Comparison of ENCODE assay signal across 10 cellular contexts in the genomic region with DNA sequence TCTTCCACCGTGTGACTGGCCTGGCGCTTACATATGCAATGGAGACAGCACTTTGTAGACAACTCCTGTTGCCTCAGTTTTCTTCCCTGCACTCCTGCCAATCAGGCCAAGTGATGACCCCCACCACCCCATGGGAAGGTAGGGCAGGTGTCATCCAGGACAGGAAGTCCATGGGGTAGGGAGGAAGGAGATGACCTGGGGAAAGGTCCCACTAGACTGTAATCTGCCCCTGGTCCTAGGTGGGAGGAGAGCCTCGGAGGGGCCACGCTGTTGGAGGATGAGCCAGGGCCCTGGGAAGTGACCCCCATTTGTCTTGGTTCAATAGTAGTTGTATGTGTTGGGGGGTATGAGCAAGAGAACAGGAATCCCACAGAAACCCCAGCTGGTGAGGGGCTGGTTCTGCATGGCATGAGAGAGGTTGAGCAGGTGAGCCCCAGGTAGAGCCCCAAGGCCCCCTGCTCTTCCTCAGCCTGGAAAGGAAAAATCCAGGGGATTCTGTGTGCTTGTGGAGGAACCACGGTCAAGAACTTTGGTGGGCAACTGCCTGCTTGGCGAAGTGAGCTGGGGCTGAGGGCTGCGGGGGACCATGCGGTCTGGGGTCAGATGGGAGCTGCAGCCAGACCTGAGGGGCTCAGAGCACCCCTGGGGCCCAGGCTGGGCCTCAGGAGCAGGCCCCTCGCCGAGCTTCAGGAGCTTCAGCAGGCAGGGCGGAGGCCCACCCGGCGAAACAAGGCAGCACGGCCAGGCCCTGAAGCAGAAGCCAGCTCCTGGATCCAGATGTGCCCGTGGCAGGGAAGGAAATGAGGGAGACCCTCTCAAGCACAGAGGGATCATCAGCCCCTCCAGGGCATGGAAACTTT.
"Had no signal": no experiment of that assay in that cellular context is flagged by ENCODE, and none has a peak within 500 bp of the region (broad histone marks: within the 10 kb centered on the region; RNA-seq: fewer than 3 reads in every experiment).

No MANE protein-coding gene starts in this region.

- H3K27me3 ChIP-seq: transverse colon had no signal

- H3K4me3 Mint-ChIP-seq: activated T-cell treated with anti-CD3 and anti-CD28 coated beads, Interleukin-2, amount 50 U/mL, for 72 hours; immature natural killer cell; naive thymus-derived CD8-positive, alpha-beta T cell had no signal

- DNase-seq: activated CD4-positive, alpha-beta T cell treated with anti-CD3 and anti-CD28 coated beads, Interleukin-2, amount 50 U/mL, for 4 hours; activated CD4-positive, CD25-positive, alpha-beta regulatory T cell treated with anti-CD3 and anti-CD28 coated beads, Interleukin-2, amount 50 U/mL, for 72 hours; activated T-cell treated with anti-CD3 and anti-CD28 coated beads, Interleukin-2, amount 50 U/mL, for 72 hours; immature natural killer cell; mucosa of descending colon; T-helper 9 cell; transverse colon had no signal

- H3K36me3 Mint-ChIP-seq: immature natural killer cell had no signal

- FAIRE-seq: endometrium had no signal

- H3K27ac ChIP-seq: transverse colon had no signal

- H3K36me3 ChIP-seq: transverse colon had no signal

- H3K4me3 ChIP-seq: mucosa of descending colon, transverse colon had no signal

- H3K27ac Mint-ChIP-seq: activated T-cell treated with anti-CD3 and anti-CD28 coated beads, Interleukin-2, amount 50 U/mL, for 72 hours; immature natural killer cell had no signal

- ATAC-seq: esophagus mucosa had no signal

- H3K9me3 Mint-ChIP-seq: activated T-cell treated with anti-CD3 and anti-CD28 coated beads, Interleukin-2, amount 50 U/mL, for 72 hours had no signal
